1 cellular context compared by ENCODE assay signal in the genomic region with DNA sequence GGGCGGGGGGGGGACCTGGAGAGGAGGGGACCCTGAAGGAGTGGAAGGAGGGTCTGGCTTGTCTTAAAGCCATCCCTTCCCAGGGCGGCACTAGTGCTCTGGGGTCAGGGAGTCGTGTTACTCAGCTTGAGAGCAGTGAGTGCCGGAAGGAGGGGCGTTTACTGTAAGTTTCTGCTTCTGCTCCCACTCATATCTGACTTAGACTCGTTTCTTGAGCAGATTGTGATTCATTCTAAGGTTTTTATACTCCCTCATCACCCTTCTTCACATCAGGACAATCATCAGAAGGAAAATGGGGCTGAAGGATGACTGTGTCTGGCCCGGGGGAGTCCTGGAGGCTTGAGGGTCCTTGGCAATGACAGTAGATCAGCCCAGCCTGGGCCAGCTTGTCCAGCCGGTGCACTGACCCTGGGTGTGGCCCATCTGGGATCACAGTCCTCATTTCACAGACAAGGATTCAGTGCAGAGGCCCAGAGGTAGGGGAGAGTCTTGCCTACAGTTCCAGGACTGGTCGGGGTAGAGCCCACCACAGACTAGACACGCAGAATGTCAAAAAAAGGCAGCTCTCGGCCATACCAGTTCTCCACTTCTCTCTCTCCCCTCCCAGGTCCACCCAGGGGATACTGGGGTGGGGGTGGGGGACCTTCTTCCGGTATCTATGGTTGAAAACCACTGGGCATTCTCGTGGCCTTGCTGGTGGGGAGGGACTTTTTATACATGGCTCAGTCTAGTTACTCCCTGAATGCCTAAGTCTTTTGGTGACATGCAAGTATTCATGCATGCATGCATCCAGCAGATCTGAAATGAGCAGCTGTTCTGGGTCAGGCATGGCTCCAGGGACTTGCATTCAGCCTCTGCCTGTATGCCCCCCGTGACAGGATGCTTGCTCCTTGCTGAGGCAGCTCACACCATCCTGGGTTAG.
A peak's percentile ranks its signal among the peaks of the same experiment; 100 is the strongest.
TF ChIP-seq lines count a peak whose summit lies in the region.

No MANE protein-coding gene starts in this region.

TF ChIP-seq in K562, 482 proteins besides CTCF, POLR2A, EP300 and RAD21 (continued from another document and continues in another):
- TF ChIP-seq, protein P1, sequence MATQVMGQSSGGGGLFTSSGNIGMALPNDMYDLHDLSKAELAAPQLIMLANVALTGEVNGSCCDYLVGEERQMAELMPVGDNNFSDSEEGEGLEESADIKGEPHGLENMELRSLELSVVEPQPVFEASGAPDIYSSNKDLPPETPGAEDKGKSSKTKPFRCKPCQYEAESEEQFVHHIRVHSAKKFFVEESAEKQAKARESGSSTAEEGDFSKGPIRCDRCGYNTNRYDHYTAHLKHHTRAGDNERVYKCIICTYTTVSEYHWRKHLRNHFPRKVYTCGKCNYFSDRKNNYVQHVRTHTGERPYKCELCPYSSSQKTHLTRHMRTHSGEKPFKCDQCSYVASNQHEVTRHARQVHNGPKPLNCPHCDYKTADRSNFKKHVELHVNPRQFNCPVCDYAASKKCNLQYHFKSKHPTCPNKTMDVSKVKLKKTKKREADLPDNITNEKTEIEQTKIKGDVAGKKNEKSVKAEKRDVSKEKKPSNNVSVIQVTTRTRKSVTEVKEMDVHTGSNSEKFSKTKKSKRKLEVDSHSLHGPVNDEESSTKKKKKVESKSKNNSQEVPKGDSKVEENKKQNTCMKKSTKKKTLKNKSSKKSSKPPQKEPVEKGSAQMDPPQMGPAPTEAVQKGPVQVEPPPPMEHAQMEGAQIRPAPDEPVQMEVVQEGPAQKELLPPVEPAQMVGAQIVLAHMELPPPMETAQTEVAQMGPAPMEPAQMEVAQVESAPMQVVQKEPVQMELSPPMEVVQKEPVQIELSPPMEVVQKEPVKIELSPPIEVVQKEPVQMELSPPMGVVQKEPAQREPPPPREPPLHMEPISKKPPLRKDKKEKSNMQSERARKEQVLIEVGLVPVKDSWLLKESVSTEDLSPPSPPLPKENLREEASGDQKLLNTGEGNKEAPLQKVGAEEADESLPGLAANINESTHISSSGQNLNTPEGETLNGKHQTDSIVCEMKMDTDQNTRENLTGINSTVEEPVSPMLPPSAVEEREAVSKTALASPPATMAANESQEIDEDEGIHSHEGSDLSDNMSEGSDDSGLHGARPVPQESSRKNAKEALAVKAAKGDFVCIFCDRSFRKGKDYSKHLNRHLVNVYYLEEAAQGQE (CRISPR knock-in tag; IDR thresholded peaks at IDR 0.05; ENCODE audit: low read depth), result no peak
- TF ChIP-seq, protein P2, sequence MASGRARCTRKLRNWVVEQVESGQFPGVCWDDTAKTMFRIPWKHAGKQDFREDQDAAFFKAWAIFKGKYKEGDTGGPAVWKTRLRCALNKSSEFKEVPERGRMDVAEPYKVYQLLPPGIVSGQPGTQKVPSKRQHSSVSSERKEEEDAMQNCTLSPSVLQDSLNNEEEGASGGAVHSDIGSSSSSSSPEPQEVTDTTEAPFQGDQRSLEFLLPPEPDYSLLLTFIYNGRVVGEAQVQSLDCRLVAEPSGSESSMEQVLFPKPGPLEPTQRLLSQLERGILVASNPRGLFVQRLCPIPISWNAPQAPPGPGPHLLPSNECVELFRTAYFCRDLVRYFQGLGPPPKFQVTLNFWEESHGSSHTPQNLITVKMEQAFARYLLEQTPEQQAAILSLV (tag; IDR thresholded peaks at IDR 0.05), result no peak
- TF ChIP-seq, protein P3, sequence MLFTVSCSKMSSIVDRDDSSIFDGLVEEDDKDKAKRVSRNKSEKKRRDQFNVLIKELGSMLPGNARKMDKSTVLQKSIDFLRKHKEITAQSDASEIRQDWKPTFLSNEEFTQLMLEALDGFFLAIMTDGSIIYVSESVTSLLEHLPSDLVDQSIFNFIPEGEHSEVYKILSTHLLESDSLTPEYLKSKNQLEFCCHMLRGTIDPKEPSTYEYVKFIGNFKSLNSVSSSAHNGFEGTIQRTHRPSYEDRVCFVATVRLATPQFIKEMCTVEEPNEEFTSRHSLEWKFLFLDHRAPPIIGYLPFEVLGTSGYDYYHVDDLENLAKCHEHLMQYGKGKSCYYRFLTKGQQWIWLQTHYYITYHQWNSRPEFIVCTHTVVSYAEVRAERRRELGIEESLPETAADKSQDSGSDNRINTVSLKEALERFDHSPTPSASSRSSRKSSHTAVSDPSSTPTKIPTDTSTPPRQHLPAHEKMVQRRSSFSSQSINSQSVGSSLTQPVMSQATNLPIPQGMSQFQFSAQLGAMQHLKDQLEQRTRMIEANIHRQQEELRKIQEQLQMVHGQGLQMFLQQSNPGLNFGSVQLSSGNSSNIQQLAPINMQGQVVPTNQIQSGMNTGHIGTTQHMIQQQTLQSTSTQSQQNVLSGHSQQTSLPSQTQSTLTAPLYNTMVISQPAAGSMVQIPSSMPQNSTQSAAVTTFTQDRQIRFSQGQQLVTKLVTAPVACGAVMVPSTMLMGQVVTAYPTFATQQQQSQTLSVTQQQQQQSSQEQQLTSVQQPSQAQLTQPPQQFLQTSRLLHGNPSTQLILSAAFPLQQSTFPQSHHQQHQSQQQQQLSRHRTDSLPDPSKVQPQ (CRISPR knock-in tag; IDR thresholded peaks at IDR 0.05; ENCODE audit: borderline replicate concordance), result no peak
- TF ChIP-seq, protein P4, sequence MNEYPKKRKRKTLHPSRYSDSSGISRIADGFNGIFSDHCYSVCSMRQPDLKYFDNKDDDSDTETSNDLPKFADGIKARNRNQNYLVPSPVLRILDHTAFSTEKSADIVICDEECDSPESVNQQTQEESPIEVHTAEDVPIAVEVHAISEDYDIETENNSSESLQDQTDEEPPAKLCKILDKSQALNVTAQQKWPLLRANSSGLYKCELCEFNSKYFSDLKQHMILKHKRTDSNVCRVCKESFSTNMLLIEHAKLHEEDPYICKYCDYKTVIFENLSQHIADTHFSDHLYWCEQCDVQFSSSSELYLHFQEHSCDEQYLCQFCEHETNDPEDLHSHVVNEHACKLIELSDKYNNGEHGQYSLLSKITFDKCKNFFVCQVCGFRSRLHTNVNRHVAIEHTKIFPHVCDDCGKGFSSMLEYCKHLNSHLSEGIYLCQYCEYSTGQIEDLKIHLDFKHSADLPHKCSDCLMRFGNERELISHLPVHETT (CRISPR knock-in tag; conservative IDR thresholded peaks at IDR 0.05 in 1 of 2, IDR thresholded peaks at IDR 0.05 in 1 of 2), result peak in 1 of 2 experiments; percentile 46; a peak in 1 of 4 replicates
- no peak for TF ChIP-seq CBFB (CRISPR knock-in tag; IDR thresholded peaks at IDR 0.05)
- no peak for TF ChIP-seq ZNF232 (CRISPR knock-in tag; IDR thresholded peaks at IDR 0.05)
- TF ChIP-seq TOE1 (IDR thresholded peaks at IDR 0.05; ENCODE audit: borderline replicate concordance), result no peak
- TF ChIP-seq TOE1 (CRISPR knock-in tag; IDR thresholded peaks at IDR 0.05; ENCODE audit: borderline replicate concordance, low read depth), result no peak
- TF ChIP-seq, protein P5, sequence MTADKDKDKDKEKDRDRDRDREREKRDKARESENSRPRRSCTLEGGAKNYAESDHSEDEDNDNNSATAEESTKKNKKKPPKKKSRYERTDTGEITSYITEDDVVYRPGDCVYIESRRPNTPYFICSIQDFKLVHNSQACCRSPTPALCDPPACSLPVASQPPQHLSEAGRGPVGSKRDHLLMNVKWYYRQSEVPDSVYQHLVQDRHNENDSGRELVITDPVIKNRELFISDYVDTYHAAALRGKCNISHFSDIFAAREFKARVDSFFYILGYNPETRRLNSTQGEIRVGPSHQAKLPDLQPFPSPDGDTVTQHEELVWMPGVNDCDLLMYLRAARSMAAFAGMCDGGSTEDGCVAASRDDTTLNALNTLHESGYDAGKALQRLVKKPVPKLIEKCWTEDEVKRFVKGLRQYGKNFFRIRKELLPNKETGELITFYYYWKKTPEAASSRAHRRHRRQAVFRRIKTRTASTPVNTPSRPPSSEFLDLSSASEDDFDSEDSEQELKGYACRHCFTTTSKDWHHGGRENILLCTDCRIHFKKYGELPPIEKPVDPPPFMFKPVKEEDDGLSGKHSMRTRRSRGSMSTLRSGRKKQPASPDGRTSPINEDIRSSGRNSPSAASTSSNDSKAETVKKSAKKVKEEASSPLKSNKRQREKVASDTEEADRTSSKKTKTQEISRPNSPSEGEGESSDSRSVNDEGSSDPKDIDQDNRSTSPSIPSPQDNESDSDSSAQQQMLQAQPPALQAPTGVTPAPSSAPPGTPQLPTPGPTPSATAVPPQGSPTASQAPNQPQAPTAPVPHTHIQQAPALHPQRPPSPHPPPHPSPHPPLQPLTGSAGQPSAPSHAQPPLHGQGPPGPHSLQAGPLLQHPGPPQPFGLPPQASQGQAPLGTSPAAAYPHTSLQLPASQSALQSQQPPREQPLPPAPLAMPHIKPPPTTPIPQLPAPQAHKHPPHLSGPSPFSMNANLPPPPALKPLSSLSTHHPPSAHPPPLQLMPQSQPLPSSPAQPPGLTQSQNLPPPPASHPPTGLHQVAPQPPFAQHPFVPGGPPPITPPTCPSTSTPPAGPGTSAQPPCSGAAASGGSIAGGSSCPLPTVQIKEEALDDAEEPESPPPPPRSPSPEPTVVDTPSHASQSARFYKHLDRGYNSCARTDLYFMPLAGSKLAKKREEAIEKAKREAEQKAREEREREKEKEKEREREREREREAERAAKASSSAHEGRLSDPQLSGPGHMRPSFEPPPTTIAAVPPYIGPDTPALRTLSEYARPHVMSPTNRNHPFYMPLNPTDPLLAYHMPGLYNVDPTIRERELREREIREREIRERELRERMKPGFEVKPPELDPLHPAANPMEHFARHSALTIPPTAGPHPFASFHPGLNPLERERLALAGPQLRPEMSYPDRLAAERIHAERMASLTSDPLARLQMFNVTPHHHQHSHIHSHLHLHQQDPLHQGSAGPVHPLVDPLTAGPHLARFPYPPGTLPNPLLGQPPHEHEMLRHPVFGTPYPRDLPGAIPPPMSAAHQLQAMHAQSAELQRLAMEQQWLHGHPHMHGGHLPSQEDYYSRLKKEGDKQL (CRISPR knock-in tag; IDR thresholded peaks at IDR 0.05; ENCODE audit: borderline replicate concordance), result no peak
- TF ChIP-seq KAT7 (CRISPR knock-in tag; IDR thresholded peaks at IDR 0.05; ENCODE audit: borderline replicate concordance), result 0 out of 2 replicates have a peak, but pooled peaks have one; percentile 45
- no peak for TF ChIP-seq SRSF3 (IDR thresholded peaks at IDR 0.05; ENCODE audit: insufficient read depth, low read length)
- TF ChIP-seq MAFG (tag; conservative IDR thresholded peaks at IDR 0.05), result no peak
- no peak for TF ChIP-seq CBX1 (IDR thresholded peaks at IDR 0.05; ENCODE audit: low read depth)
- TF ChIP-seq, protein P6, sequence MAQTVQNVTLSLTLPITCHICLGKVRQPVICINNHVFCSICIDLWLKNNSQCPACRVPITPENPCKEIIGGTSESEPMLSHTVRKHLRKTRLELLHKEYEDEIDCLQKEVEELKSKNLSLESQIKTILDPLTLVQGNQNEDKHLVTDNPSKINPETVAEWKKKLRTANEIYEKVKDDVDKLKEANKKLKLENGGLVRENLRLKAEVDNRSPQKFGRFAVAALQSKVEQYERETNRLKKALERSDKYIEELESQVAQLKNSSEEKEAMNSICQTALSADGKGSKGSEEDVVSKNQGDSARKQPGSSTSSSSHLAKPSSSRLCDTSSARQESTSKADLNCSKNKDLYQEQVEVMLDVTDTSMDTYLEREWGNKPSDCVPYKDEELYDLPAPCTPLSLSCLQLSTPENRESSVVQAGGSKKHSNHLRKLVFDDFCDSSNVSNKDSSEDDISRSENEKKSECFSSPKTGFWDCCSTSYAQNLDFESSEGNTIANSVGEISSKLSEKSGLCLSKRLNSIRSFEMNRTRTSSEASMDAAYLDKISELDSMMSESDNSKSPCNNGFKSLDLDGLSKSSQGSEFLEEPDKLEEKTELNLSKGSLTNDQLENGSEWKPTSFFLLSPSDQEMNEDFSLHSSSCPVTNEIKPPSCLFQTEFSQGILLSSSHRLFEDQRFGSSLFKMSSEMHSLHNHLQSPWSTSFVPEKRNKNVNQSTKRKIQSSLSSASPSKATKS (CRISPR knock-in tag; IDR thresholded peaks at IDR 0.05), result no peak
- TF ChIP-seq PHTF2 (CRISPR knock-in tag; IDR thresholded peaks at IDR 0.05), result no peak
- no peak for TF ChIP-seq RAD51 (IDR thresholded peaks at IDR 0.05; ENCODE audit: borderline replicate concordance, low read depth)
- no peak for TF ChIP-seq ZNF165 (CRISPR knock-in tag; IDR thresholded peaks at IDR 0.05; ENCODE audit: borderline replicate concordance)
- TF ChIP-seq EGR1 (conservative IDR thresholded peaks at IDR 0.05), result 0 out of 2 replicates have a peak, but pooled peaks have one; percentile 44
- TF ChIP-seq TCF7L2 (IDR thresholded peaks at IDR 0.05; ENCODE audit: low read depth, low read length), result no peak
- TF ChIP-seq TBL1XR1 (IDR thresholded peaks at IDR 0.05; ENCODE audit: low read length in 2 of 2), result no peak
- TF ChIP-seq NELFE (IDR thresholded peaks at IDR 0.05; ENCODE audit: insufficient read depth, insufficient read length), result no peak
- no peak for TF ChIP-seq FOXM1 (IDR thresholded peaks at IDR 0.05; ENCODE audit: low read depth)
- TF ChIP-seq FOXM1 (CRISPR knock-in tag; IDR thresholded peaks at IDR 0.05; ENCODE audit: low read depth), result no peak
- TF ChIP-seq JUND (IDR thresholded peaks at IDR 0.05; ENCODE audit: borderline replicate concordance, low read depth, low read length), result no peak
- TF ChIP-seq JUND (tag; IDR thresholded peaks at IDR 0.05; ENCODE audit: borderline replicate concordance, low read depth, low read length), result no peak
- TF ChIP-seq ZNF431 (CRISPR knock-in tag; IDR thresholded peaks at IDR 0.05), result no peak
- TF ChIP-seq ZSCAN32 (CRISPR knock-in tag; IDR thresholded peaks at IDR 0.05), result no peak
- no peak for TF ChIP-seq TAL1 (IDR thresholded peaks at IDR 0.05)
- no peak for TF ChIP-seq SAFB (IDR thresholded peaks at IDR 0.05; ENCODE audit: borderline replicate concordance, low read depth, low read length)
- TF ChIP-seq, protein P7, sequence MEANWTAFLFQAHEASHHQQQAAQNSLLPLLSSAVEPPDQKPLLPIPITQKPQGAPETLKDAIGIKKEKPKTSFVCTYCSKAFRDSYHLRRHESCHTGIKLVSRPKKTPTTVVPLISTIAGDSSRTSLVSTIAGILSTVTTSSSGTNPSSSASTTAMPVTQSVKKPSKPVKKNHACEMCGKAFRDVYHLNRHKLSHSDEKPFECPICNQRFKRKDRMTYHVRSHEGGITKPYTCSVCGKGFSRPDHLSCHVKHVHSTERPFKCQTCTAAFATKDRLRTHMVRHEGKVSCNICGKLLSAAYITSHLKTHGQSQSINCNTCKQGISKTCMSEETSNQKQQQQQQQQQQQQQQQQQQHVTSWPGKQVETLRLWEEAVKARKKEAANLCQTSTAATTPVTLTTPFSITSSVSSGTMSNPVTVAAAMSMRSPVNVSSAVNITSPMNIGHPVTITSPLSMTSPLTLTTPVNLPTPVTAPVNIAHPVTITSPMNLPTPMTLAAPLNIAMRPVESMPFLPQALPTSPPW (CRISPR knock-in tag; IDR thresholded peaks at IDR 0.05), result peak; percentile 61
- TF ChIP-seq KLF13 (tag; IDR thresholded peaks at IDR 0.05; ENCODE audit: borderline replicate concordance, low read depth), result no peak
- TF ChIP-seq ZNF584 (CRISPR knock-in tag; IDR thresholded peaks at IDR 0.05; ENCODE audit: low read depth), result peak; percentile 73; the same call in 1 of the 2 replicates
- TF ChIP-seq MTA3 (IDR thresholded peaks at IDR 0.05; ENCODE audit: borderline replicate concordance), result no peak
- TF ChIP-seq SIN3B (IDR thresholded peaks at IDR 0.05; ENCODE audit: low read depth), result no peak
- no peak for TF ChIP-seq ELF2 (CRISPR knock-in tag; IDR thresholded peaks at IDR 0.05)
- TF ChIP-seq, protein P8, sequence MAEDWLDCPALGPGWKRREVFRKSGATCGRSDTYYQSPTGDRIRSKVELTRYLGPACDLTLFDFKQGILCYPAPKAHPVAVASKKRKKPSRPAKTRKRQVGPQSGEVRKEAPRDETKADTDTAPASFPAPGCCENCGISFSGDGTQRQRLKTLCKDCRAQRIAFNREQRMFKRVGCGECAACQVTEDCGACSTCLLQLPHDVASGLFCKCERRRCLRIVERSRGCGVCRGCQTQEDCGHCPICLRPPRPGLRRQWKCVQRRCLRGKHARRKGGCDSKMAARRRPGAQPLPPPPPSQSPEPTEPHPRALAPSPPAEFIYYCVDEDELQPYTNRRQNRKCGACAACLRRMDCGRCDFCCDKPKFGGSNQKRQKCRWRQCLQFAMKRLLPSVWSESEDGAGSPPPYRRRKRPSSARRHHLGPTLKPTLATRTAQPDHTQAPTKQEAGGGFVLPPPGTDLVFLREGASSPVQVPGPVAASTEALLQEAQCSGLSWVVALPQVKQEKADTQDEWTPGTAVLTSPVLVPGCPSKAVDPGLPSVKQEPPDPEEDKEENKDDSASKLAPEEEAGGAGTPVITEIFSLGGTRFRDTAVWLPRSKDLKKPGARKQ (CRISPR knock-in tag; IDR thresholded peaks at IDR 0.05), result no peak
- TF ChIP-seq MECOM (CRISPR knock-in tag; IDR thresholded peaks at IDR 0.05), result no peak
